Comparison of ENCODE assay signal across 14 cellular contexts in the genomic region with DNA sequence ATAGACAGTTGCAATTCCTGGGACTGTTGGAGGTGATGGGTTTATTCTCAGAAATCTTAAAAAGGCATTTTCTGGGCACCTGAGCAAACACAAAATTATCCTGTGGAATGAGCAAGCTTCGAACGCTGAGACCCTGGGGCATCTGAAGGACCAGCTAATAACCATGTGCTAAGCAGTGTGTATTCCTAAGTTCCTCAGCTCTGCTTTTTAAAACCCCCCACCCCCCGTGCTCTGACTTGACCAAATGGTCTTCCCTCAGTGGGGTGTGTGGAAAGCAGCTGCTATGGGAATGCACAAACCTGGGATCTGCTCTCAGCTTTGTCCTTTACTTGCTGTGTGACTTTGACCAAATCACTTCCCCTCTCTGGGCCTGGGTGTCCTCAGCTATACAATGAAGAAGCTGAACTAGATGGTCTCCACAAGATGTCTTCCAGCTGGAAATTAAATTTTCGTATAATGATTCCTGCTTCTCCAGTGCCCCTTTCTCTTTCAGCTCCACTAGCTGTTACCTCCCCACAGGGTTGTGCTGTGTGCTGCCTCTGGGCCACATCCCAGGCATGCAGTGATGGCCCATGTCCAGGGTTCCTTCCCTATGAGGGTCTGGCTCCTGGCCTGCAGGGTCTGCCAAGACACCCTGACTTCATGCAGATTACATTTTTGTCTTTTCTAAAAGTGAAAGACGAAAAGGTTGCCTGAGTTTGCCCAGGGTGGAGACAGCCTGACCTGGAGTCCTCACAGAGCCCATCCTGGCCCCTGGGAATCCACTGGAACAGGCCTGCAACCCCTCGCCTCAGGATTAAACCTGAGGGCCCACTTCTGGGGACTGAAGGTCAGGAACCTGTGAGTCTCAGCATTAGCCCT. TPM values are rescaled to one million over a fixed set of nuclear protein-coding genes. Genes with fewer than 3 reads are reported as not detected.
DNase-seq lines count a peak whose midpoint lies in the region; ATAC-seq and TF ChIP-seq lines count a peak whose summit lies in the region.
"Had no signal": no experiment of that assay in that cellular context is flagged by ENCODE, and none has a peak within 500 bp of the region (broad histone marks: within the 10 kb centered on the region; RNA-seq: fewer than 3 reads in every experiment).

No MANE protein-coding gene starts in this region.

- intact Hi-C loops in right cardiac atrium (cut with DNase I) (loop anchor here (5.0 to 10.0 kb wide), 7 partner anchors 78 to 648 kb away; no protein-coding TSS in a partner anchor), upper lobe of right lung (cut with DNase I) (loop anchor here (10.0 kb wide), 1 partner anchor 268 kb away; no protein-coding TSS in a partner anchor)

- no peaks in the 10 kb centered on the region for H3K9me3 ChIP-seq in WERI-Rb-1 (ENCODE audit: severe bottlenecking)
- H3K9me3 ChIP-seq in right cardiac atrium (ENCODE audit: control insufficient read depth, low read length): no peaks in the 10 kb centered on the region
- H3K9me3 ChIP-seq in upper lobe of right lung: no peaks in the 10 kb centered on the region
- H3K9me3 ChIP-seq: HAP-1, SJSA1 had no signal

- H3K27me3 ChIP-seq in WERI-Rb-1 (ENCODE audit: insufficient read depth, low read depth, severe bottlenecking) (no peaks in the 10 kb centered on the region), right cardiac atrium (ENCODE audit: control insufficient read depth, insufficient read depth) (no peaks in the 10 kb centered on the region), upper lobe of right lung (no peaks in the 10 kb centered on the region)
- H3K27me3 ChIP-seq: SJSA1 had no signal

- no peaks in the 10 kb centered on the region for H3K4me1 ChIP-seq in right cardiac atrium (ENCODE audit: control insufficient read depth, insufficient read depth, low read length)
- H3K4me1 ChIP-seq in upper lobe of right lung: no peaks in the 10 kb centered on the region
- H3K4me1 ChIP-seq: HAP-1, SJSA1 had no signal

- peaks cover 3% of the 10 kb centered on the region for H3K4me1 Mint-ChIP-seq in activated naive CD4-positive, alpha-beta T cell treated with anti-CD3 and anti-CD28 coated beads, Interleukin-2, amount 10 ng/mL, durations not matched to agents 7 days and 5 days
- H3K4me1 Mint-ChIP-seq: activated naive CD8-positive, alpha-beta T cell treated with anti-CD3 and anti-CD28 coated beads for 36 hours had no signal

- H3K36me3 ChIP-seq in WERI-Rb-1 (no peaks in the 10 kb centered on the region), upper lobe of right lung (no peaks in the 10 kb centered on the region)
- H3K36me3 ChIP-seq: HAP-1, SJSA1 had no signal

- no peak overlapping the region for H3K27ac Mint-ChIP-seq in activated naive CD4-positive, alpha-beta T cell treated with anti-CD3 and anti-CD28 coated beads, Interleukin-2, amount 50 U/mL, for 72 hours
- H3K27ac Mint-ChIP-seq in activated naive CD4-positive, alpha-beta T cell treated with anti-CD3 and anti-CD28 coated beads, Interleukin-2, amount 10 ng/mL, durations not matched to agents 7 days and 5 days: no peak overlapping the region
- H3K27ac Mint-ChIP-seq: activated naive CD8-positive, alpha-beta T cell treated with anti-CD3 and anti-CD28 coated beads for 36 hours; stimulated activated naive CD8-positive, alpha-beta T cell treated with anti-CD3 and anti-CD28 coated beads, Interleukin-15, Interleukin-2, amounts not matched to agents 100 ng/mL and 50 ng/mL, for 24 hours had no signal

- H3K4me3 ChIP-seq in WERI-Rb-1 (ENCODE audit: low read depth, low read length) (no peak overlapping the region), right cardiac atrium (ENCODE audit: low read length) (no peak overlapping the region), upper lobe of right lung (no peak overlapping the region)
- H3K4me3 ChIP-seq: HAP-1, SJSA1 had no signal

- CTCF ChIA-PET in activated naive CD4-positive, alpha-beta T cell treated with anti-CD3 and anti-CD28 coated beads, Interleukin-2, amount 10 ng/mL, durations not matched to agents 7 days and 5 days (lab: Charles Lee): interaction anchor here (0.6 to 4.6 kb wide), 43 partner anchors 8 to 474 kb away, joined by 3 to 57 read pairs (median 5); partner anchors contain the start of genes CD247 and CREG1

- TF ChIP-seq CTCF in WERI-Rb-1 (IDR thresholded peaks at IDR 0.05; ENCODE audit: low read depth, low read length) (no peak), upper lobe of right lung (IDR thresholded peaks at IDR 0.05) (no peak)

- peaks cover 29% of the 10 kb centered on the region for H3K27me3 Mint-ChIP-seq in activated naive CD4-positive, alpha-beta T cell treated with anti-CD3 and anti-CD28 coated beads, Interleukin-2, amount 10 ng/mL, durations not matched to agents 7 days and 5 days
- H3K27me3 Mint-ChIP-seq: activated naive CD8-positive, alpha-beta T cell treated with anti-CD3 and anti-CD28 coated beads for 36 hours; stimulated activated naive CD8-positive, alpha-beta T cell treated with anti-CD3 and anti-CD28 coated beads, Interleukin-15, Interleukin-2, amounts not matched to agents 100 ng/mL and 50 ng/mL, for 24 hours had no signal

- no peaks in the 10 kb centered on the region for H3K9me3 Mint-ChIP-seq in activated naive CD4-positive, alpha-beta T cell treated with anti-CD3 and anti-CD28 coated beads, Interleukin-2, amount 50 U/mL, for 72 hours
- no peaks in the 10 kb centered on the region for H3K9me3 Mint-ChIP-seq in activated naive CD4-positive, alpha-beta T cell treated with anti-CD3 and anti-CD28 coated beads, Interleukin-2, amount 10 ng/mL, durations not matched to agents 7 days and 5 days
- H3K9me3 Mint-ChIP-seq: activated naive CD8-positive, alpha-beta T cell treated with anti-CD3 and anti-CD28 coated beads for 36 hours; activated T-cell treated with anti-CD3 and anti-CD28 coated beads, Interleukin-2, amount 50 U/mL, for 4 hours; stimulated activated naive CD8-positive, alpha-beta T cell treated with anti-CD3 and anti-CD28 coated beads, Interleukin-15, Interleukin-2, amounts not matched to agents 100 ng/mL and 50 ng/mL, for 24 hours had no signal

- DNase-seq in activated naive CD4-positive, alpha-beta T cell treated with anti-CD3 and anti-CD28 coated beads, Interleukin-2, amount 50 U/mL, for 72 hours (ENCODE audit: low spot score in 2 of 2): no peak
- no peak for DNase-seq in activated naive CD4-positive, alpha-beta T cell treated with anti-CD3 and anti-CD28 coated beads, Interleukin-2, amount 10 ng/mL, durations not matched to agents 7 days and 5 days
- DNase-seq in WERI-Rb-1: no peak
- peak; percentile 45 to 76 (median 70) for DNase-seq in right cardiac atrium
- no peak for DNase-seq in upper lobe of right lung
- DNase-seq in NCI-H2107 (lab: John Stamatoyannopoulos, UW): no peak
- no peak for DNase-seq in DMS153 (lab: John Stamatoyannopoulos, UW)

- no peaks in the 10 kb centered on the region for H3K36me3 Mint-ChIP-seq in activated naive CD4-positive, alpha-beta T cell treated with anti-CD3 and anti-CD28 coated beads, Interleukin-2, amount 50 U/mL, for 72 hours
- no peaks in the 10 kb centered on the region for H3K36me3 Mint-ChIP-seq in activated naive CD4-positive, alpha-beta T cell treated with anti-CD3 and anti-CD28 coated beads, Interleukin-2, amount 10 ng/mL, durations not matched to agents 7 days and 5 days
- H3K36me3 Mint-ChIP-seq: activated naive CD8-positive, alpha-beta T cell treated with anti-CD3 and anti-CD28 coated beads for 36 hours had no signal

- ATAC-seq in activated naive CD4-positive, alpha-beta T cell treated with anti-CD3 and anti-CD28 coated beads, Interleukin-2, amount 50 U/mL, for 72 hours: peak; percentile 14 to 30
- ATAC-seq in right cardiac atrium (peak; percentile 62 to 64), upper lobe of right lung (peak; percentile 9), HG02981 (IDR thresholded peaks at IDR 0.05; ENCODE audit: unreplicated experiment) (no peak)

- 72% methylated on average over 6 of the region's 6 CpGs for WGBS in right cardiac atrium

- no peak overlapping the region for H3K4me3 Mint-ChIP-seq in activated naive CD4-positive, alpha-beta T cell treated with anti-CD3 and anti-CD28 coated beads, Interleukin-2, amount 10 ng/mL, durations not matched to agents 7 days and 5 days
- H3K4me3 Mint-ChIP-seq: activated naive CD8-positive, alpha-beta T cell treated with anti-CD3 and anti-CD28 coated beads for 36 hours; activated T-cell treated with anti-CD3 and anti-CD28 coated beads, Interleukin-2, amount 50 U/mL, for 4 hours; stimulated activated naive CD8-positive, alpha-beta T cell treated with anti-CD3 and anti-CD28 coated beads, Interleukin-15, Interleukin-2, amounts not matched to agents 100 ng/mL and 50 ng/mL, for 24 hours had no signal

- H3K27ac ChIP-seq in WERI-Rb-1 (peak overlapping the region; percentile 23), right cardiac atrium (ENCODE audit: low read length) (no peak overlapping the region), upper lobe of right lung (no peak overlapping the region)
- H3K27ac ChIP-seq: SJSA1 had no signal

RNA-seq across cellular contexts. Expression of gene CD247, which starts 14.9 kb away (rescaled TPM):
- 100 to 1,000 TPM; 118 to 158 TPM for total RNA-seq in activated naive CD4-positive, alpha-beta T cell treated with anti-CD3 and anti-CD28 coated beads, Interleukin-2, amount 50 U/mL, for 72 hours
- total RNA-seq in right cardiac atrium (1 to 10 TPM in 2 of 4 donors, under 1 TPM in 2; 0.32 to 1.5 (median 0.84) TPM), upper lobe of right lung (8.9 TPM)
- polyA plus RNA-seq in right cardiac atrium: 0.43 TPM
- total RNA-seq: HT-29, SJSA1 had no signal

RNA-seq across cellular contexts. Expression of gene CREG1, which starts 20.4 kb away (rescaled TPM):
- 10 to 100 TPM; 11.7 to 15.1 TPM for total RNA-seq in activated naive CD4-positive, alpha-beta T cell treated with anti-CD3 and anti-CD28 coated beads, Interleukin-2, amount 50 U/mL, for 72 hours
- total RNA-seq in right cardiac atrium: 10 to 100 TPM; 82.7 to 97.4 (median 93.5) TPM
- polyA plus RNA-seq in right cardiac atrium: 64.6 TPM
- total RNA-seq in upper lobe of right lung: 171 TPM

Comparison
In these comparisons a context has a peak if more than half of its experiments do, and no peak if none do; other contexts are left out.
1. DNase-seq: peak in right cardiac atrium (3 of 3); none in activated naive CD4-positive, alpha-beta T cell treated with anti-CD3 and anti-CD28 coated beads, Interleukin-2, amount 50 U/mL, for 72 hours (0 of 2), activated naive CD4-positive, alpha-beta T cell treated with anti-CD3 and anti-CD28 coated beads, Interleukin-2, amount 10 ng/mL, durations not matched to agents 7 days and 5 days (single experiment), WERI-Rb-1 (single experiment), upper lobe of right lung (single experiment), NCI-H2107 (single experiment) and DMS153 (single experiment).
2. RNA of gene CD247, which starts 14.9 kb away (total RNA-seq): 118 to 158 TPM in activated naive CD4-positive, alpha-beta T cell treated with anti-CD3 and anti-CD28 coated beads, Interleukin-2, amount 50 U/mL, for 72 hours; 8.9 TPM in upper lobe of right lung (single experiment) and 0.32 to 1.5 TPM in right cardiac atrium; every median in the first group is over 10 times any median in the second.
3. RNA of gene CREG1, which starts 20.4 kb away (total RNA-seq): 171 TPM in upper lobe of right lung (single experiment) and 82.7 to 97.4 TPM in right cardiac atrium; 11.7 to 15.1 TPM in activated naive CD4-positive, alpha-beta T cell treated with anti-CD3 and anti-CD28 coated beads, Interleukin-2, amount 50 U/mL, for 72 hours; every median in the first group is over 4 times any median in the second.